In genomic region chrX:119465555-119465954, GRCh38 we compare ENCODE assay signal across 35 cellular contexts.
"Had no signal": no experiment of that assay in that cellular context is flagged by ENCODE, and none has a peak within 500 bp of the region (broad histone marks: within the 10 kb centered on the region; RNA-seq: fewer than 3 reads in every experiment).

No MANE protein-coding gene starts in this region.

- H3K9me3 ChIP-seq: MG63 had no signal

- H3K27me3 ChIP-seq: MG63 had no signal

- H3K4me3 ChIP-seq: MG63 had no signal

- DNase-seq: Karpas-422, Kasumi-1, MG63, MM.1S, MV-4-11, NCI-H1048, NCI-H1092, NCI-H1092 treated with DMSO at 0.1 percent for 48 hours, NCI-H1105, NCI-H1105 treated with DMSO at 0.1 percent for 48 hours, NCI-H1417, NCI-H1417 treated with DMSO at 0.1 percent for 48 hours, NCI-H1436 treated with DMSO at 0.1 percent for 48 hours, NCI-H146, NCI-H1694, NCI-H1694 treated with DMSO at 0.1 percent for 48 hours, NCI-H187, NCI-H187 treated with DMSO at 0.1 percent for 48 hours, NCI-H1930, NCI-H2029, NCI-H2029 treated with DMSO at 0.1 percent for 48 hours, NCI-H2081, NCI-H2081 treated with DMSO at 0.1 percent for 48 hours, NCI-H2107, NCI-H2171, NCI-H2171 treated with DMSO at 0.1 percent for 48 hours, NCI-H2227 treated with DMSO at 0.1 percent for 48 hours, NCI-H226, NCI-H345, NCI-H446, NCI-H446 treated with DMSO at 0.1 percent for 48 hours, NCI-H510A, NCI-H510A treated with DMSO at 0.1 percent for 48 hours, NCI-H524, NCI-H524 treated with DMSO at 0.1 percent for 48 hours had no signal
